Comparison of ENCODE assay signal across 8 cellular contexts in genomic region chr7:95840953-95841950, GRCh38.
DNase-seq lines count a peak whose midpoint lies in the region; ATAC-seq and TF ChIP-seq lines count a peak whose summit lies in the region.

No MANE protein-coding gene starts in this region.

- H3K23ac ChIP-seq in mesendoderm (ENCODE audit: low read length) = no peak overlapping the region

- H3K9ac ChIP-seq in OCI-LY3 (ENCODE audit: low read length) (no peak overlapping the region), mesendoderm (ENCODE audit: low read length) (peak overlapping the region; percentile 54)

- H3K9me3 ChIP-seq in OCI-LY3 (ENCODE audit: insufficient read depth, low read length) = no peaks in the 10 kb centered on the region
- H3K9me3 ChIP-seq in esophagus muscularis mucosa = peaks cover 0 to 12% (median 0%) of the 10 kb centered on the region in 4 donors

- H3K4me1 ChIP-seq in OCI-LY3 (ENCODE audit: low read length) (no peaks in the 10 kb centered on the region), mesendoderm (ENCODE audit: control insufficient read depth, low read depth, low read length) (peaks cover 15% of the 10 kb centered on the region), esophagus muscularis mucosa (no peaks in the 10 kb centered on the region)

- H2BK5ac ChIP-seq in mesendoderm (ENCODE audit: low read length) = peak overlapping the region; percentile 98

- peak overlapping the region; percentile 39 for H2AK5ac ChIP-seq in mesendoderm (ENCODE audit: low read length)

- H3K79me2 ChIP-seq in OCI-LY3 (ENCODE audit: low read length) (no peaks in the 10 kb centered on the region), mesendoderm (ENCODE audit: control insufficient read depth, insufficient read depth, low read length) (no peaks in the 10 kb centered on the region)

- H3K27ac ChIP-seq in OCI-LY3 (ENCODE audit: low read length) (no peak overlapping the region), mesendoderm (ENCODE audit: low read depth, low read length) (peak overlapping the region; percentile 90), esophagus muscularis mucosa (replicated peaks in 1 of 4) (no peak overlapping the region)

- peak overlapping the region; percentile 94 for H3K18ac ChIP-seq in mesendoderm (ENCODE audit: low read length)

- no peak for TF ChIP-seq EP300 in esophagus muscularis mucosa (IDR thresholded peaks at IDR 0.05)

- WGBS in mesendoderm (ENCODE audit: extremely low coverage, insufficient coverage, low lambda C conversion rate) = no CpG with 5 or more reads among the region's 4 CpGs
- WGBS in esophagus muscularis mucosa = 68% methylated on average over 4 of the region's 4 CpGs

- H4K8ac ChIP-seq in mesendoderm (ENCODE audit: low read depth, low read length) = no peak overlapping the region

- DNase-seq in 8988T (peak; percentile 6), mesendoderm (peak; percentile 93), esophagus muscularis mucosa (ENCODE audit: extremely low spot score) (no peak), posterior vena cava (ENCODE audit: low spot score) (no peak), left lobe of liver (ENCODE audit: low spot score) (no peak)

- intact Hi-C loops in esophagus muscularis mucosa (cut with DNase I) (no loop called here), posterior vena cava (cut with DNase I) (loop anchor here in 1 of 2 donors (10.0 kb wide), 1 partner anchor 66 kb away; the partner anchor contains the start of gene DYNC1I1)

- H3K4ac ChIP-seq in mesendoderm (ENCODE audit: low read depth, low read length) = peak overlapping the region; percentile 91

- peak overlapping the region; percentile 97 for H2BK120ac ChIP-seq in mesendoderm (ENCODE audit: low read depth, low read length)

- peak overlapping the region; percentile 68; the same call in 1 of the 2 replicates for H2AFZ ChIP-seq in OCI-LY3 (ENCODE audit: low read depth, low read length)

- ATAC-seq in GM18519 (IDR thresholded peaks at IDR 0.05; ENCODE audit: low FRiP score, unreplicated experiment) = peak; percentile 98
- peak; percentile 90 for ATAC-seq in HG02885 (IDR thresholded peaks at IDR 0.05; ENCODE audit: poor library complexity, unreplicated experiment)
- ATAC-seq in left lobe of liver = no peak

- TF ChIP-seq CTCF in OCI-LY3 (IDR thresholded peaks at IDR 0.05; ENCODE audit: low read depth, low read length) = peak; percentile 42
- TF ChIP-seq CTCF in esophagus muscularis mucosa (IDR thresholded peaks at IDR 0.05) = no peak

- H2BK15ac ChIP-seq in mesendoderm (replicated peaks; ENCODE audit: low read depth) = no peak overlapping the region

- H3K79me1 ChIP-seq in mesendoderm (ENCODE audit: low read length) = no peaks in the 10 kb centered on the region

- H3K56ac ChIP-seq in mesendoderm (ENCODE audit: low read length) = peak overlapping the region; percentile 86

- H3K4me3 ChIP-seq in OCI-LY3 (ENCODE audit: low read length) (no peak overlapping the region), mesendoderm (ENCODE audit: low read length) (no peak overlapping the region), esophagus muscularis mucosa (no peak overlapping the region)

- no peak for TF ChIP-seq POLR2A in esophagus muscularis mucosa (IDR thresholded peaks at IDR 0.05; ENCODE audit: low read depth)

- no peaks in the 10 kb centered on the region for H3K27me3 ChIP-seq in OCI-LY3 (ENCODE audit: low read depth, low read length)
- H3K27me3 ChIP-seq in mesendoderm (ENCODE audit: insufficient read depth, low read length, poor library complexity) = no peaks in the 10 kb centered on the region
- H3K27me3 ChIP-seq in esophagus muscularis mucosa = no peaks in the 10 kb centered on the region

- H4K5ac ChIP-seq in mesendoderm (ENCODE audit: low read length) = peak overlapping the region; percentile 66

- no peak overlapping the region for H3K4me2 ChIP-seq in OCI-LY3 (ENCODE audit: low read length)
- H3K4me2 ChIP-seq in mesendoderm (ENCODE audit: low read length) = no peak overlapping the region

- no peaks in the 10 kb centered on the region for H4K20me1 ChIP-seq in OCI-LY3 (ENCODE audit: insufficient read depth, low read length)

- H3K36me3 ChIP-seq in OCI-LY3 (replicated peaks; ENCODE audit: low read depth, low read length) (no peaks in the 10 kb centered on the region), mesendoderm (ENCODE audit: control insufficient read depth, insufficient read depth, low read length) (no peaks in the 10 kb centered on the region), esophagus muscularis mucosa (no peaks in the 10 kb centered on the region)

Comparison
In these comparisons a context has a peak if more than half of its experiments do, and no peak if none do; other contexts are left out.
1. DNase-seq: peak in 8988T (single experiment) and mesendoderm (single experiment); none in esophagus muscularis mucosa (single experiment), posterior vena cava (single experiment) and left lobe of liver (single experiment).